18 cellular contexts compared by ENCODE assay signal in the genomic region with DNA sequence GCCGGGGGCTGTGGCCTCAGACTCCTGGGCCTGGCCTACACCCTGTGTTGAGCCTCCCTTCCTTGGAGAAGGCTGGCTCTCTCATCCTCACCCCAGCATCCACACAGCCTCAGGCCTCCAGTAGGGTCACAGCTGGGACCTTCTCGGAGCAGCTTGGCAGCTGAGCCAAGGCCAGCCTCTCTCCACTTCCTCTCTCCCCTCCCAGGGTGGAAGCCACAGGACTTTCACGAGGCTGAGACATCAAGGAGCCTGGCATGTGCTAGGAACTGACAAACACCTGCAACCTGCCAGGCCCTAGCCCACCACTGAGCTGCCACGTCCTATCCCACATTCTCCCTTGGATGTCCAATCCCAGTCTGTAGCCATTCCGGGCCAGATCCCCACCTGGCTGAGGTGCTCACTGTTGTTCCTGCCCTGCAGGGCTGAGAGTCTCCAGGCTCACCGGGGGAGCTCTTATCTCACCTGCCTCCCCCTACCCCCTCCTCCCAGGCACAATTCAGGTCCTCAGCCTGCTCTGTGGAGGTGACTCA. TPM values are rescaled to one million over a fixed set of nuclear protein-coding genes. Genes with fewer than 3 reads are reported as not detected.
A peak's percentile ranks its signal among the peaks of the same experiment; 100 is the strongest.
DNase-seq lines count a peak whose midpoint lies in the region; ATAC-seq, FAIRE-seq and TF ChIP-seq lines count a peak whose summit lies in the region.
"Had no signal": no experiment of that assay in that cellular context is flagged by ENCODE, and none has a peak within 500 bp of the region (broad histone marks: within the 10 kb centered on the region; RNA-seq: fewer than 3 reads in every experiment).

No MANE protein-coding gene starts in this region.

- no peak for TF ChIP-seq POLR2A in HCT116 (IDR thresholded peaks at IDR 0.05; ENCODE audit: borderline replicate concordance, extremely low read depth, insufficient read depth, insufficient read length)

- H3K23ac ChIP-seq in mesendoderm (ENCODE audit: low read length): no peak overlapping the region

- peak overlapping the region; percentile 45 for H2BK5ac ChIP-seq in mesendoderm (ENCODE audit: low read length)

- H3K4me3 ChIP-seq in HCT116 (replicated peaks in 1 of 2; ENCODE audit: low read depth in 1 of 2, low read length in 2 of 2) (no peak overlapping the region), bronchial epithelial cell (ENCODE audit: low read depth, low read length) (no peak overlapping the region), mesendoderm (ENCODE audit: low read length) (no peak overlapping the region)

- peak overlapping the region; percentile 67 for H3K56ac ChIP-seq in mesendoderm (ENCODE audit: low read length)

- H2AK5ac ChIP-seq in mesendoderm (ENCODE audit: low read length): peak overlapping the region; percentile 64

- H2BK120ac ChIP-seq in mesendoderm (ENCODE audit: low read depth, low read length): no peak overlapping the region

- no peak overlapping the region for H2AFZ ChIP-seq in HCT116 (ENCODE audit: low read depth, low read length, poor library complexity, severe bottlenecking)

- no peak for TF ChIP-seq RAD21 in HCT116 (IDR thresholded peaks at IDR 0.05; ENCODE audit: low read depth)

- ATAC-seq in HCT116 (no peak), GM19328 (IDR thresholded peaks at IDR 0.05; ENCODE audit: unreplicated experiment) (no peak), HG03442 (IDR thresholded peaks at IDR 0.05; ENCODE audit: unreplicated experiment) (no peak)
- ATAC-seq: PC-3 had no signal

- RAD21 ChIA-PET in HCT116 (lab: Charles Lee; ENCODE audit: low non-redundant PET in 1 of 2, low total read pairs in 2 of 2, uncharacterized antibody in 2 of 2, unreplicated experiment in 2 of 2): no interaction called here

- no peak overlapping the region for H4K8ac ChIP-seq in mesendoderm (ENCODE audit: low read depth, low read length)

- no peaks in the 10 kb centered on the region for H3K9me3 ChIP-seq in HCT116 (ENCODE audit: control insufficient read depth in 1 of 2, insufficient read depth in 1 of 2, low read depth in 1 of 2, low read length in 2 of 2)

- intact Hi-C loops in HCT116 (cut with micrococcal nuclease): loop anchor here (10.0 kb wide), 2 partner anchors 276 to 306 kb away; no protein-coding TSS in a partner anchor

- POLR2A ChIA-PET in HCT116 (lab: Charles Lee): no interaction called here

- FAIRE-seq in bronchial epithelial cell (lab: Jason Lieb, UNC): peak; percentile 73

- in situ Hi-C loops in ACHN (cut with HindIII; ENCODE audit: low pct_ligation_motif_present, low pct_unique_long_range_greater_than_20kb, low sequenced_read_pairs): loop anchor here (10.0 kb wide), 1 partner anchor 96 kb away; the partner anchor contains the start of gene CFAP20

- DNase-seq in 8988T (peak; percentile 21), HCT116 (ENCODE audit: low read depth, low spot score) (no peak), bronchial epithelial cell (ENCODE audit: low read depth) (no peak), mesendoderm (peak; percentile 46), RKO (ENCODE audit: low spot score) (no peak), ACHN (no peak)
- DNase-seq: anterior cingulate cortex, DMS153, NCI-H510A treated with DMSO at 0.1 percent for 48 hours, PC-3 had no signal

- H3K27me3 ChIP-seq in HCT116 (ENCODE audit: insufficient read depth, low read length) (no peaks in the 10 kb centered on the region), bronchial epithelial cell (ENCODE audit: control insufficient read depth, insufficient read depth, low read length) (no peaks in the 10 kb centered on the region), mesendoderm (ENCODE audit: insufficient read depth, low read length, poor library complexity) (no peaks in the 10 kb centered on the region)

- no peak overlapping the region for H3K18ac ChIP-seq in mesendoderm (ENCODE audit: low read length)

- no peak overlapping the region for H2BK15ac ChIP-seq in mesendoderm (replicated peaks; ENCODE audit: low read depth)

- H3K9me2 ChIP-seq in HCT116 (ENCODE audit: insufficient read depth): no peaks in the 10 kb centered on the region

- TF ChIP-seq CTCF in HCT116 (IDR thresholded peaks at IDR 0.05 in 2 of 3, conservative IDR thresholded peaks at IDR 0.05 in 1 of 3; ENCODE audit: borderline replicate concordance in 1 of 3, insufficient read depth in 1 of 3, low read depth in 2 of 3, low read length in 2 of 3): no peak
- no peak for TF ChIP-seq CTCF in bronchial epithelial cell (IDR thresholded peaks at IDR 0.05; ENCODE audit: insufficient read depth, low read length, severe bottlenecking)

- H3K9ac ChIP-seq in HCT116 (ENCODE audit: low read length) (no peak overlapping the region), mesendoderm (ENCODE audit: low read length) (peak overlapping the region; percentile 24)

- H3K36me3 ChIP-seq in HCT116 (ENCODE audit: control insufficient read depth in 1 of 2, insufficient read depth in 2 of 2, low read length in 2 of 2) (no peaks in the 10 kb centered on the region), bronchial epithelial cell (ENCODE audit: control insufficient read depth, insufficient read depth, low read length) (no peaks in the 10 kb centered on the region), mesendoderm (ENCODE audit: control insufficient read depth, insufficient read depth, low read length) (no peaks in the 10 kb centered on the region)

- H3K79me1 ChIP-seq in mesendoderm (ENCODE audit: low read length): peaks cover 36% of the 10 kb centered on the region

- no TSS peak for BruUV-seq in HCT116 (replicated peaks; lab: Mats Ljungman, UMichigan)

- no peak overlapping the region for H3K4ac ChIP-seq in mesendoderm (ENCODE audit: low read depth, low read length)

- H4K20me1 ChIP-seq in HCT116 (ENCODE audit: insufficient read depth): no peaks in the 10 kb centered on the region

- peak overlapping the region; percentile 95; the same call in 1 of the 2 replicates for H3K4me2 ChIP-seq in HCT116 (ENCODE audit: low read length)
- H3K4me2 ChIP-seq in mesendoderm (ENCODE audit: low read length): peak overlapping the region; percentile 6

- CTCF ChIA-PET in HCT116 (lab: Charles Lee): no interaction called here

- H3K4me1 ChIP-seq in HCT116 (ENCODE audit: control insufficient read depth in 1 of 2, insufficient read depth in 2 of 2, low read length in 2 of 2) (peaks cover 21 to 38% of the 10 kb centered on the region in 2 experiments), mesendoderm (ENCODE audit: control insufficient read depth, low read depth, low read length) (peaks cover 31% of the 10 kb centered on the region)

- H3K27ac ChIP-seq in HCT116 (ENCODE audit: low read depth, low read length): peak overlapping the region; percentile 93
- H3K27ac ChIP-seq in mesendoderm (ENCODE audit: low read depth, low read length): no peak overlapping the region

- no peak overlapping the region for H4K5ac ChIP-seq in mesendoderm (ENCODE audit: low read length)

- H3K79me2 ChIP-seq in HCT116 (ENCODE audit: insufficient read depth, low read length) (peaks cover 42% of the 10 kb centered on the region; the same call in 1 of the 2 replicates), mesendoderm (ENCODE audit: control insufficient read depth, insufficient read depth, low read length) (peaks cover 35% of the 10 kb centered on the region)

- no CpG with 5 or more reads among the region's 6 CpGs for WGBS in mesendoderm (ENCODE audit: extremely low coverage, insufficient coverage, low lambda C conversion rate)

TF ChIP-seq in HCT116, 20 proteins besides CTCF, POLR2A, EP300 and RAD21 (continues in another document):
- TF ChIP-seq ZNF274 (IDR thresholded peaks at IDR 0.05; ENCODE audit: low read depth, low read length): no peak
- TF ChIP-seq SP1 (IDR thresholded peaks at IDR 0.05; ENCODE audit: low read depth): no peak
- no peak for TF ChIP-seq ELF1 (IDR thresholded peaks at IDR 0.05; ENCODE audit: borderline replicate concordance, low read depth)
- no peak for TF ChIP-seq CBX3 (IDR thresholded peaks at IDR 0.05; ENCODE audit: low read depth)
- no peak for TF ChIP-seq EGR1 (IDR thresholded peaks at IDR 0.05; ENCODE audit: low read depth)
- no peak for TF ChIP-seq REST (IDR thresholded peaks at IDR 0.05; ENCODE audit: low read depth)

RNA-seq across cellular contexts. Expression of gene MMP15, which starts 3.1 kb away (rescaled TPM):
- total RNA-seq in HCT116 (2021; ENCODE audit: unreplicated experiment) (38.5 TPM), bronchial epithelial cell (7.9 and 8.4 TPM in 2 replicates)
- polyA plus RNA-seq in HCT116 (2012): 25.4 and 27.9 TPM in 2 replicates
- 20.9 TPM for polyA plus RNA-seq in mesendoderm (2013, experiment 1 of 2)
- polyA plus RNA-seq in mesendoderm (2013, experiment 2 of 2): 20.0 TPM

RNA-seq across cellular contexts. Expression of gene USB1, which starts 27.4 kb away (rescaled TPM):
- total RNA-seq in HCT116 (2021; ENCODE audit: unreplicated experiment): 73.1 TPM
- polyA plus RNA-seq in HCT116 (2012): 52.4 and 54.0 TPM in 2 replicates
- 25.5 and 29.5 TPM in 2 replicates for total RNA-seq in bronchial epithelial cell
- 61.7 TPM for polyA plus RNA-seq in mesendoderm (2013, experiment 1 of 2)
- polyA plus RNA-seq in mesendoderm (2013, experiment 2 of 2): 60.1 TPM

RNA-seq across cellular contexts. Expression of gene ZNF319, which starts 28.1 kb away (rescaled TPM):
- total RNA-seq in HCT116 (2021; ENCODE audit: unreplicated experiment) (7.1 TPM), bronchial epithelial cell (2.4 and 3.8 TPM in 2 replicates)
- 5.2 and 6.1 TPM in 2 replicates for polyA plus RNA-seq in HCT116 (2012)
- 6.1 TPM for polyA plus RNA-seq in mesendoderm (2013, experiment 1 of 2)
- 7.0 TPM for polyA plus RNA-seq in mesendoderm (2013, experiment 2 of 2)

RNA-seq across cellular contexts. Expression of gene CNGB1, which starts 57.7 kb away (rescaled TPM):
- total RNA-seq in HCT116 (2021; ENCODE audit: unreplicated experiment): not detected
- 0.01 TPM in 1 of 2 replicates, not detected in the other for polyA plus RNA-seq in HCT116 (2012)
- total RNA-seq in bronchial epithelial cell: under 0.01 and 0.26 TPM in 2 replicates
- 0.06 TPM for polyA plus RNA-seq in mesendoderm (2013, experiment 1 of 2)
- under 0.01 TPM for polyA plus RNA-seq in mesendoderm (2013, experiment 2 of 2)
- total RNA-seq: dermis microvascular lymphatic vessel endothelial cell; fibroblast of lung; mesenteric fat pad; omental fat pad; subcutaneous adipose tissue; T-helper 1 cell treated with Interleukin-12 subunit alpha and Interleukin-12 subunit beta and Interleukin-4 antibody, amounts not matched to agents 30 ng/mL and 1 ng/mL, for 36 hours had no signal
- polyA plus RNA-seq: fibroblast of lung had no signal

Comparison
In these comparisons a context has a peak if more than half of its experiments do, and no peak if none do; other contexts are left out.
1. DNase-seq: peak in 8988T (single experiment) and mesendoderm (single experiment); none in HCT116 (single experiment), bronchial epithelial cell (single experiment), RKO (single experiment) and ACHN (single experiment).